In the genomic region with DNA sequence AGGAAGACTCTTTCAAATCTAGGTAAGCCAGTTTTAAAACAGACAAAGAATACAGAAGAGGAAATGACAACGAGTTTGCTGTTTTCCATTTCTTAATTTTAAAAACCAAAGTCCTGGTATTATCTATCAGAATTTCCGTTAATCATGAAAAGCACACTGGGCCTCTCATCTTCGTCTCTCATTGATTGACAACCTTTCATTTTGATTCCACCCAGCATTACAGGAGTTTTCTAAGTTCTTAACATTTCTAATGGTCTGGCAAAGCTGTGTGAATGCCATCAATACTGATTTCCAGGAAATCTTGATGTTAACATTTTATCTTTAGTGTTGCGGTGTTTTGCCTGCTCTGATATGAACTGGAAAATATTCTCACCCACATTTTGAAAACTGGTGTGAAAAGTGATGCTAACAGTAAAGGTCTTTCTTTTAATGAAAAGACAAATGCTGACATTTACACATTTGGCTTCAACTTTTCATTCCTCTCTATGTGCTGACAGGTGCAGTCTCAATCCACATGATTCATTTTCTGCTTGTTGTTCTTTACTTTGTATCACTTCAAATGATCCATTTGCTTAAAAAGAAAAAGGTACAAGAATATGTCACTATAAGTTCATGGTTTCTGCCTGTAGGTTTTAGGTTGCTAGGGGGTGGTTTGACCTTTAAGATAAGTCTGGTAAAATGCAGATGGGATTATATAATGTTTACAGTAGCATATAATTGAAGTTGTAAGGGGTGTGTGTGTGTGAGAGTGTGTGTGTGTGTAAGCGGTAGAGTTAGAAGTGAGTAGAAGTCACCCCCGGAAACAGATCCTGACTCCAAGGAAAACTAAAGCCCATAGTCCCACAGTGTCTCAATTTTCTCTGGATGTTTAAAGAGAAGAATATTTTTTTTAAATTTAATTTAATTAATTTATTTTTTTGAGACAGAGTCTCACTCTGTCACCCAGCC, we compare ENCODE assay signal across 2 cellular contexts.
TF ChIP-seq lines count a peak whose summit lies in the region.

No MANE protein-coding gene starts in this region.

TF ChIP-seq in HCT116, 20 proteins besides CTCF, POLR2A, EP300 and RAD21:
- no peak for TF ChIP-seq JUND (IDR thresholded peaks at IDR 0.05)
- TF ChIP-seq TCF7L2 (IDR thresholded peaks at IDR 0.05; ENCODE audit: borderline replicate concordance, extremely low read depth, insufficient read depth, insufficient read length) = no peak
- TF ChIP-seq SIN3A (IDR thresholded peaks at IDR 0.05; ENCODE audit: low read depth) = no peak
- no peak for TF ChIP-seq CBX3 (IDR thresholded peaks at IDR 0.05; ENCODE audit: low read depth)
- TF ChIP-seq, protein P1, sequence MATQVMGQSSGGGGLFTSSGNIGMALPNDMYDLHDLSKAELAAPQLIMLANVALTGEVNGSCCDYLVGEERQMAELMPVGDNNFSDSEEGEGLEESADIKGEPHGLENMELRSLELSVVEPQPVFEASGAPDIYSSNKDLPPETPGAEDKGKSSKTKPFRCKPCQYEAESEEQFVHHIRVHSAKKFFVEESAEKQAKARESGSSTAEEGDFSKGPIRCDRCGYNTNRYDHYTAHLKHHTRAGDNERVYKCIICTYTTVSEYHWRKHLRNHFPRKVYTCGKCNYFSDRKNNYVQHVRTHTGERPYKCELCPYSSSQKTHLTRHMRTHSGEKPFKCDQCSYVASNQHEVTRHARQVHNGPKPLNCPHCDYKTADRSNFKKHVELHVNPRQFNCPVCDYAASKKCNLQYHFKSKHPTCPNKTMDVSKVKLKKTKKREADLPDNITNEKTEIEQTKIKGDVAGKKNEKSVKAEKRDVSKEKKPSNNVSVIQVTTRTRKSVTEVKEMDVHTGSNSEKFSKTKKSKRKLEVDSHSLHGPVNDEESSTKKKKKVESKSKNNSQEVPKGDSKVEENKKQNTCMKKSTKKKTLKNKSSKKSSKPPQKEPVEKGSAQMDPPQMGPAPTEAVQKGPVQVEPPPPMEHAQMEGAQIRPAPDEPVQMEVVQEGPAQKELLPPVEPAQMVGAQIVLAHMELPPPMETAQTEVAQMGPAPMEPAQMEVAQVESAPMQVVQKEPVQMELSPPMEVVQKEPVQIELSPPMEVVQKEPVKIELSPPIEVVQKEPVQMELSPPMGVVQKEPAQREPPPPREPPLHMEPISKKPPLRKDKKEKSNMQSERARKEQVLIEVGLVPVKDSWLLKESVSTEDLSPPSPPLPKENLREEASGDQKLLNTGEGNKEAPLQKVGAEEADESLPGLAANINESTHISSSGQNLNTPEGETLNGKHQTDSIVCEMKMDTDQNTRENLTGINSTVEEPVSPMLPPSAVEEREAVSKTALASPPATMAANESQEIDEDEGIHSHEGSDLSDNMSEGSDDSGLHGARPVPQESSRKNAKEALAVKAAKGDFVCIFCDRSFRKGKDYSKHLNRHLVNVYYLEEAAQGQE (IDR thresholded peaks at IDR 0.05; ENCODE audit: low read depth) = no peak
- no peak for TF ChIP-seq POLR2AphosphoS5 (IDR thresholded peaks at IDR 0.05; ENCODE audit: low read depth, low read length)
- no peak for TF ChIP-seq ELF1 (IDR thresholded peaks at IDR 0.05; ENCODE audit: borderline replicate concordance, low read depth)
- no peak for TF ChIP-seq SP1 (IDR thresholded peaks at IDR 0.05; ENCODE audit: low read depth)
- TF ChIP-seq, protein P2, sequence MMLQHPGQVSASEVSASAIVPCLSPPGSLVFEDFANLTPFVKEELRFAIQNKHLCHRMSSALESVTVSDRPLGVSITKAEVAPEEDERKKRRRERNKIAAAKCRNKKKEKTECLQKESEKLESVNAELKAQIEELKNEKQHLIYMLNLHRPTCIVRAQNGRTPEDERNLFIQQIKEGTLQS (IDR thresholded peaks at IDR 0.05) = no peak
- TF ChIP-seq, protein P3, sequence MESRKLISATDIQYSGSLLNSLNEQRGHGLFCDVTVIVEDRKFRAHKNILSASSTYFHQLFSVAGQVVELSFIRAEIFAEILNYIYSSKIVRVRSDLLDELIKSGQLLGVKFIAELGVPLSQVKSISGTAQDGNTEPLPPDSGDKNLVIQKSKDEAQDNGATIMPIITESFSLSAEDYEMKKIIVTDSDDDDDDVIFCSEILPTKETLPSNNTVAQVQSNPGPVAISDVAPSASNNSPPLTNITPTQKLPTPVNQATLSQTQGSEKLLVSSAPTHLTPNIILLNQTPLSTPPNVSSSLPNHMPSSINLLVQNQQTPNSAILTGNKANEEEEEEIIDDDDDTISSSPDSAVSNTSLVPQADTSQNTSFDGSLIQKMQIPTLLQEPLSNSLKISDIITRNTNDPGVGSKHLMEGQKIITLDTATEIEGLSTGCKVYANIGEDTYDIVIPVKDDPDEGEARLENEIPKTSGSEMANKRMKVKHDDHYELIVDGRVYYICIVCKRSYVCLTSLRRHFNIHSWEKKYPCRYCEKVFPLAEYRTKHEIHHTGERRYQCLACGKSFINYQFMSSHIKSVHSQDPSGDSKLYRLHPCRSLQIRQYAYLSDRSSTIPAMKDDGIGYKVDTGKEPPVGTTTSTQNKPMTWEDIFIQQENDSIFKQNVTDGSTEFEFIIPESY (IDR thresholded peaks at IDR 0.05; ENCODE audit: extremely low read depth, insufficient replicate concordance, low read length) = no peak
- no peak for TF ChIP-seq ZFX (IDR thresholded peaks at IDR 0.05)
- no peak for TF ChIP-seq EGR1 (IDR thresholded peaks at IDR 0.05; ENCODE audit: low read depth)
- no peak for TF ChIP-seq ZNF274 (IDR thresholded peaks at IDR 0.05; ENCODE audit: low read depth, low read length)
- TF ChIP-seq EZH2 (IDR thresholded peaks at IDR 0.05) = no peak
- TF ChIP-seq YY1 (IDR thresholded peaks at IDR 0.05; ENCODE audit: extremely low read depth, insufficient replicate concordance, low read depth, low read length) = no peak

TF ChIP-seq in GM12878, 131 proteins besides CTCF, POLR2A, EP300 and RAD21:
- TF ChIP-seq RB1 (IDR thresholded peaks at IDR 0.05; ENCODE audit: borderline replicate concordance) (no peak), YY1 (IDR thresholded peaks at IDR 0.05; ENCODE audit: low read depth, low read length) (no peak), NFXL1 (IDR thresholded peaks at IDR 0.05; ENCODE audit: borderline replicate concordance) (no peak)
